ENCODE assay signal across 1 cellular context in the genomic region with DNA sequence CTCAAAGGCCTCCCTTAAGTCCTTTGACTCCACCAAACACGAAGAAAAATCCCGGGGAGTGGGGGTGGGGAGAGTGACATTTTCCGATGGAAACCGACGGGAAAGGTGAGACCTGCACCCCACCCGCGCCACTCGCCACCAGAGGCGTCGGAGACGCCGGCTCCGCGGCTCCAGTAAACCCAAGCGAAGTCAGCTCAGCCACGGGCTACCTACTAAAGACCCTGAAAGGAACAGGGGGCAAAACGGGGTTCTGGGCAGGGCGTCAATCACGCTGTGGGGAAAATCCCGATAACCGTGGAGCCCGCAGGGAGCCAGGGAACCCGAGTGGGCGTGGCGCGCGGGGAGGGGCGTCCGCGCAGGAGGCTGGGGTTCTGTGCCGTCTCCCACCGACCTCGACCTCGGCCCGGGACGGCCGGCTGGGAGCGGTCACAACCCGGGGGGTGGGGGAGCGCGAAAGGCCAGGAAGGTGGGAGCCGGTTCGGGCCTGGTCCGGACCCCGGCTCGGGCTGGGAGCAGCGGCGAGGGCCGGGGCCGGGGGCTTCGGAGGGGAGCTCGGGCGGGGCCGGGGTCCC.
TF ChIP-seq lines count a peak whose summit lies in the region.

No MANE protein-coding gene starts in this region.

TF ChIP-seq in HepG2, 621 proteins besides CTCF, POLR2A, EP300 and RAD21 (continued from another document and continues in another):
- TF ChIP-seq, protein P1, sequence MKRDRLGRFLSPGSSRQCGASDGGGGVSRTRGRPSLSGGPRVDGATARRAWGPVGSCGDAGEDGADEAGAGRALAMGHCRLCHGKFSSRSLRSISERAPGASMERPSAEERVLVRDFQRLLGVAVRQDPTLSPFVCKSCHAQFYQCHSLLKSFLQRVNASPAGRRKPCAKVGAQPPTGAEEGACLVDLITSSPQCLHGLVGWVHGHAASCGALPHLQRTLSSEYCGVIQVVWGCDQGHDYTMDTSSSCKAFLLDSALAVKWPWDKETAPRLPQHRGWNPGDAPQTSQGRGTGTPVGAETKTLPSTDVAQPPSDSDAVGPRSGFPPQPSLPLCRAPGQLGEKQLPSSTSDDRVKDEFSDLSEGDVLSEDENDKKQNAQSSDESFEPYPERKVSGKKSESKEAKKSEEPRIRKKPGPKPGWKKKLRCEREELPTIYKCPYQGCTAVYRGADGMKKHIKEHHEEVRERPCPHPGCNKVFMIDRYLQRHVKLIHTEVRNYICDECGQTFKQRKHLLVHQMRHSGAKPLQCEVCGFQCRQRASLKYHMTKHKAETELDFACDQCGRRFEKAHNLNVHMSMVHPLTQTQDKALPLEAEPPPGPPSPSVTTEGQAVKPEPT (CRISPR knock-in tag; IDR thresholded peaks at IDR 0.05; ENCODE audit: low read depth) = 0 out of 2 replicates have a peak, but pooled peaks have one; percentile 46
- no peak for TF ChIP-seq ZNF564 (CRISPR knock-in tag; IDR thresholded peaks at IDR 0.05)
- TF ChIP-seq ZC3H13 (CRISPR knock-in tag; IDR thresholded peaks at IDR 0.05) = peak; percentile 29; the same call in 1 of the 2 replicates
- TF ChIP-seq, protein P2, sequence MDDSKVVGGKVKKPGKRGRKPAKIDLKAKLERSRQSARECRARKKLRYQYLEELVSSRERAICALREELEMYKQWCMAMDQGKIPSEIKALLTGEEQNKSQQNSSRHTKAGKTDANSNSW (CRISPR knock-in tag; IDR thresholded peaks at IDR 0.05; ENCODE audit: borderline replicate concordance) = no peak
- TF ChIP-seq ZNF430 (CRISPR knock-in tag; IDR thresholded peaks at IDR 0.05) = no peak; the same call in 1 of the 2 replicates
- 0 out of 2 replicates have a peak, but pooled peaks have one; percentile 18 for TF ChIP-seq KDM5A (IDR thresholded peaks at IDR 0.05; ENCODE audit: borderline replicate concordance, low read length)
- TF ChIP-seq MEIS2 (CRISPR knock-in tag; IDR thresholded peaks at IDR 0.05) = peak; percentile 21; the same call in 1 of the 2 replicates
- TF ChIP-seq ZNF337 (CRISPR knock-in tag; IDR thresholded peaks at IDR 0.05; ENCODE audit: borderline replicate concordance, low read depth) = no peak
- 0 out of 2 replicates have a peak, but pooled peaks have one; percentile 28 for TF ChIP-seq DNMT3B (CRISPR knock-in tag; conservative IDR thresholded peaks at IDR 0.05)
- TF ChIP-seq CC2D1A (CRISPR knock-in tag; IDR thresholded peaks at IDR 0.05) = no peak
- TF ChIP-seq AKAP8 (CRISPR knock-in tag; IDR thresholded peaks at IDR 0.05) = no peak
- TF ChIP-seq, protein P3, sequence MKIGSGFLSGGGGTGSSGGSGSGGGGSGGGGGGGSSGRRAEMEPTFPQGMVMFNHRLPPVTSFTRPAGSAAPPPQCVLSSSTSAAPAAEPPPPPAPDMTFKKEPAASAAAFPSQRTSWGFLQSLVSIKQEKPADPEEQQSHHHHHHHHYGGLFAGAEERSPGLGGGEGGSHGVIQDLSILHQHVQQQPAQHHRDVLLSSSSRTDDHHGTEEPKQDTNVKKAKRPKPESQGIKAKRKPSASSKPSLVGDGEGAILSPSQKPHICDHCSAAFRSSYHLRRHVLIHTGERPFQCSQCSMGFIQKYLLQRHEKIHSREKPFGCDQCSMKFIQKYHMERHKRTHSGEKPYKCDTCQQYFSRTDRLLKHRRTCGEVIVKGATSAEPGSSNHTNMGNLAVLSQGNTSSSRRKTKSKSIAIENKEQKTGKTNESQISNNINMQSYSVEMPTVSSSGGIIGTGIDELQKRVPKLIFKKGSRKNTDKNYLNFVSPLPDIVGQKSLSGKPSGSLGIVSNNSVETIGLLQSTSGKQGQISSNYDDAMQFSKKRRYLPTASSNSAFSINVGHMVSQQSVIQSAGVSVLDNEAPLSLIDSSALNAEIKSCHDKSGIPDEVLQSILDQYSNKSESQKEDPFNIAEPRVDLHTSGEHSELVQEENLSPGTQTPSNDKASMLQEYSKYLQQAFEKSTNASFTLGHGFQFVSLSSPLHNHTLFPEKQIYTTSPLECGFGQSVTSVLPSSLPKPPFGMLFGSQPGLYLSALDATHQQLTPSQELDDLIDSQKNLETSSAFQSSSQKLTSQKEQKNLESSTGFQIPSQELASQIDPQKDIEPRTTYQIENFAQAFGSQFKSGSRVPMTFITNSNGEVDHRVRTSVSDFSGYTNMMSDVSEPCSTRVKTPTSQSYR (CRISPR knock-in tag; IDR thresholded peaks at IDR 0.05; ENCODE audit: borderline replicate concordance) = no peak; the same call in 1 of the 2 replicates
- no peak for TF ChIP-seq TSC22D2 (CRISPR knock-in tag; IDR thresholded peaks at IDR 0.05; ENCODE audit: borderline replicate concordance)
- TF ChIP-seq REXO4 (CRISPR knock-in tag; IDR thresholded peaks at IDR 0.05; ENCODE audit: borderline replicate concordance) = no peak
- TF ChIP-seq ZSCAN21 (CRISPR knock-in tag; IDR thresholded peaks at IDR 0.05; ENCODE audit: borderline replicate concordance) = 0 out of 2 replicates have a peak, but pooled peaks have one; percentile 62
- peak; percentile 29; the same call in 1 of the 2 replicates for TF ChIP-seq PITX1 (CRISPR knock-in tag; IDR thresholded peaks at IDR 0.05)
- no peak for TF ChIP-seq ZFX (CRISPR knock-in tag; IDR thresholded peaks at IDR 0.05; ENCODE audit: low read depth)
- peak; percentile 21; the same call in 1 of the 2 replicates for TF ChIP-seq ZNF34 (CRISPR knock-in tag; IDR thresholded peaks at IDR 0.05; ENCODE audit: borderline replicate concordance)
- no peak for TF ChIP-seq ZMYM2 (CRISPR knock-in tag; IDR thresholded peaks at IDR 0.05)
- no peak for TF ChIP-seq SMARCE1 (IDR thresholded peaks at IDR 0.05; ENCODE audit: borderline replicate concordance)
- peak; percentile 66; the same call in 1 of the 2 replicates for TF ChIP-seq ZNF280D (CRISPR knock-in tag; IDR thresholded peaks at IDR 0.05)
- TF ChIP-seq, protein P4, sequence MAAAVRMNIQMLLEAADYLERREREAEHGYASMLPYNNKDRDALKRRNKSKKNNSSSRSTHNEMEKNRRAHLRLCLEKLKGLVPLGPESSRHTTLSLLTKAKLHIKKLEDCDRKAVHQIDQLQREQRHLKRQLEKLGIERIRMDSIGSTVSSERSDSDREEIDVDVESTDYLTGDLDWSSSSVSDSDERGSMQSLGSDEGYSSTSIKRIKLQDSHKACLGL (CRISPR knock-in tag; IDR thresholded peaks at IDR 0.05) = no peak
- TF ChIP-seq ZNF446 (CRISPR knock-in tag; IDR thresholded peaks at IDR 0.05) = peak; percentile 99
- peak; percentile 95 for TF ChIP-seq KLF9 (CRISPR knock-in tag; IDR thresholded peaks at IDR 0.05; ENCODE audit: low read depth)
- TF ChIP-seq TBX2 (CRISPR knock-in tag; IDR thresholded peaks at IDR 0.05; ENCODE audit: borderline replicate concordance) = no peak; the same call in 1 of the 2 replicates
- TF ChIP-seq ZBTB8A (CRISPR knock-in tag; IDR thresholded peaks at IDR 0.05; ENCODE audit: borderline replicate concordance, low read depth) = no peak; the same call in 1 of the 2 replicates
- no peak for TF ChIP-seq ZKSCAN1 (IDR thresholded peaks at IDR 0.05; ENCODE audit: low read length)
- 0 out of 2 replicates have a peak, but pooled peaks have one; percentile 5 for TF ChIP-seq JUND (CRISPR knock-in tag; IDR thresholded peaks at IDR 0.05)
- no peak for TF ChIP-seq SP1 (IDR thresholded peaks at IDR 0.05)
- TF ChIP-seq SP1 (CRISPR knock-in tag; IDR thresholded peaks at IDR 0.05) = 0 out of 2 replicates have a peak, but pooled peaks have one; percentile 38
- peak; percentile 21; the same call in 1 of the 2 replicates for TF ChIP-seq REL (CRISPR knock-in tag; conservative IDR thresholded peaks at IDR 0.05)
- TF ChIP-seq, protein P5, sequence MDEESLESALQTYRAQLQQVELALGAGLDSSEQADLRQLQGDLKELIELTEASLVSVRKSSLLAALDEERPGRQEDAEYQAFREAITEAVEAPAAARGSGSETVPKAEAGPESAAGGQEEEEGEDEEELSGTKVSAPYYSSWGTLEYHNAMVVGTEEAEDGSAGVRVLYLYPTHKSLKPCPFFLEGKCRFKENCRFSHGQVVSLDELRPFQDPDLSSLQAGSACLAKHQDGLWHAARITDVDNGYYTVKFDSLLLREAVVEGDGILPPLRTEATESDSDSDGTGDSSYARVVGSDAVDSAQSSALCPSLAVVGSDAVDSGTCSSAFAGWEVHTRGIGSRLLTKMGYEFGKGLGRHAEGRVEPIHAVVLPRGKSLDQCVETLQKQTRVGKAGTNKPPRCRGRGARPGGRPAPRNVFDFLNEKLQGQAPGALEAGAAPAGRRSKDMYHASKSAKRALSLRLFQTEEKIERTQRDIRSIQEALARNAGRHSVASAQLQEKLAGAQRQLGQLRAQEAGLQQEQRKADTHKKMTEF (CRISPR knock-in tag; IDR thresholded peaks at IDR 0.05) = 0 out of 2 replicates have a peak, but pooled peaks have one; percentile 3
- 0 out of 2 replicates have a peak, but pooled peaks have one; percentile 9 for TF ChIP-seq CHD2 (IDR thresholded peaks at IDR 0.05; ENCODE audit: low read depth, low read length)
- TF ChIP-seq, protein P6, sequence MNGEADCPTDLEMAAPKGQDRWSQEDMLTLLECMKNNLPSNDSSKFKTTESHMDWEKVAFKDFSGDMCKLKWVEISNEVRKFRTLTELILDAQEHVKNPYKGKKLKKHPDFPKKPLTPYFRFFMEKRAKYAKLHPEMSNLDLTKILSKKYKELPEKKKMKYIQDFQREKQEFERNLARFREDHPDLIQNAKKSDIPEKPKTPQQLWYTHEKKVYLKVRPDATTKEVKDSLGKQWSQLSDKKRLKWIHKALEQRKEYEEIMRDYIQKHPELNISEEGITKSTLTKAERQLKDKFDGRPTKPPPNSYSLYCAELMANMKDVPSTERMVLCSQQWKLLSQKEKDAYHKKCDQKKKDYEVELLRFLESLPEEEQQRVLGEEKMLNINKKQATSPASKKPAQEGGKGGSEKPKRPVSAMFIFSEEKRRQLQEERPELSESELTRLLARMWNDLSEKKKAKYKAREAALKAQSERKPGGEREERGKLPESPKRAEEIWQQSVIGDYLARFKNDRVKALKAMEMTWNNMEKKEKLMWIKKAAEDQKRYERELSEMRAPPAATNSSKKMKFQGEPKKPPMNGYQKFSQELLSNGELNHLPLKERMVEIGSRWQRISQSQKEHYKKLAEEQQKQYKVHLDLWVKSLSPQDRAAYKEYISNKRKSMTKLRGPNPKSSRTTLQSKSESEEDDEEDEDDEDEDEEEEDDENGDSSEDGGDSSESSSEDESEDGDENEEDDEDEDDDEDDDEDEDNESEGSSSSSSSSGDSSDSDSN (CRISPR knock-in tag; IDR thresholded peaks at IDR 0.05) = 0 out of 2 replicates have a peak, but pooled peaks have one; percentile 63
- TF ChIP-seq PAX8 (CRISPR knock-in tag; IDR thresholded peaks at IDR 0.05; ENCODE audit: borderline replicate concordance) = no peak; the same call in 1 of the 2 replicates
- TF ChIP-seq ZBTB3 (CRISPR knock-in tag; IDR thresholded peaks at IDR 0.05; ENCODE audit: borderline replicate concordance, low read depth) = 0 out of 2 replicates have a peak, but pooled peaks have one; percentile 52
- TF ChIP-seq ZNF20 (CRISPR knock-in tag; IDR thresholded peaks at IDR 0.05) = 0 out of 2 replicates have a peak, but pooled peaks have one; percentile 11
- TF ChIP-seq, protein P7, sequence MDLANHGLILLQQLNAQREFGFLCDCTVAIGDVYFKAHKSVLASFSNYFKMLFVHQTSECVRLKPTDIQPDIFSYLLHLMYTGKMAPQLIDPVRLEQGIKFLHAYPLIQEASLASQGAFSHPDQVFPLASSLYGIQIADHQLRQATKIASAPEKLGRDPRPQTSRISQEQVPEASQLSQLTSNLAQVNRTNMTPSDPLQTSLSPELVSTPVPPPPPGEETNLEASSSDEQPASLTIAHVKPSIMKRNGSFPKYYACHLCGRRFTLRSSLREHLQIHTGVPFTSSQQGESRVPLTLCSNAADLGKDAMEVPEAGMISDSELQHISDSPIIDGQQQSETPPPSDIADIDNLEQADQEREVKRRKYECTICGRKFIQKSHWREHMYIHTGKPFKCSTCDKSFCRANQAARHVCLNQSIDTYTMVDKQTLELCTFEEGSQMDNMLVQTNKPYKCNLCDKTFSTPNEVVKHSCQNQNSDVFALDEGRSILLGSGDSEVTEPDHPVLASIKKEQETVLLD (CRISPR knock-in tag; IDR thresholded peaks at IDR 0.05; ENCODE audit: low read depth) = no peak; the same call in 1 of the 2 replicates
- 0 out of 2 replicates have a peak, but pooled peaks have one; percentile 18 for TF ChIP-seq SP5 (CRISPR knock-in tag; IDR thresholded peaks at IDR 0.05; ENCODE audit: borderline replicate concordance, low read depth)
- TF ChIP-seq ZNF770 (CRISPR knock-in tag; IDR thresholded peaks at IDR 0.05) = no peak
- TF ChIP-seq NCOA5 (CRISPR knock-in tag; IDR thresholded peaks at IDR 0.05) = no peak
- TF ChIP-seq ZNF550 (CRISPR knock-in tag; IDR thresholded peaks at IDR 0.05; ENCODE audit: borderline replicate concordance) = no peak
- TF ChIP-seq PTBP1 (IDR thresholded peaks at IDR 0.05; ENCODE audit: low read depth, low read length, poor library complexity, severe bottlenecking) = peak; percentile 62
- TF ChIP-seq HDAC6 (IDR thresholded peaks at IDR 0.05; ENCODE audit: low read depth, low read length) = no peak
- TF ChIP-seq ZNF326 (CRISPR knock-in tag; IDR thresholded peaks at IDR 0.05; ENCODE audit: borderline replicate concordance) = no peak
- TF ChIP-seq ZBTB7A (CRISPR knock-in tag; IDR thresholded peaks at IDR 0.05) = no peak; the same call in 1 of the 2 replicates
